Comparison of ENCODE assay signal across 17 cellular contexts in the genomic region with DNA sequence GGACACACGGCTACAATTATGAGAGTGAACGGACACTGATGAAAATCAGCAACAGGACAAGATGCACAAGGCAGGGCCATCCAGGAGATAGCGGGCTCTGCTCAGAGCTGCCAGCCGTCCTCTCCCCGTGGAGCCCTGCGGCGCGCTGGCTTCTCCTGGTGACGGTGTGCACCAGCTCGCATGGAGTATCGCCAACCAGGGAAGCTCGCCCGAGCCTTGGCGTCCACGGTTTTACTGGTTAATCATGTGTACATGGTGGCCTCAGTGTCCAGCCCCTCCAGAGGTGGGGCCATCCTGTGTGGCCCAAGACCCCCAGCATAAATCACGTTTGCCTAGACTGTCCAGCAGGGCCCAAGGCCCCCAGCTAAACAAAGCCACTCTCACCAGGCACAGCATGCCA. TPM values are rescaled to one million over a fixed set of nuclear protein-coding genes. Genes with fewer than 3 reads are reported as not detected.
DNase-seq lines count a peak whose midpoint lies in the region; ATAC-seq, FAIRE-seq and TF ChIP-seq lines count a peak whose summit lies in the region.
"Had no signal": no experiment of that assay in that cellular context is flagged by ENCODE, and none has a peak within 500 bp of the region (broad histone marks: within the 10 kb centered on the region; RNA-seq: fewer than 3 reads in every experiment).

No MANE protein-coding gene starts in this region.

- TF ChIP-seq EP300 in A549 (IDR thresholded peaks at IDR 0.05) = no peak

- CTCF ChIA-PET in A549 (lab: Yijun Ruan, JAX) = interaction anchor here (0.6 to 3.4 kb wide), 7 partner anchors 8 to 256 kb away, joined by 3 to 18 read pairs (median 5); no protein-coding TSS in a partner anchor

- TF ChIP-seq POLR2A in A549 (IDR thresholded peaks at IDR 0.05; ENCODE audit: low read length) = no peak

- no peak for TF ChIP-seq RAD21 in A549 (conservative IDR thresholded peaks at IDR 0.05 in 1 of 2, IDR thresholded peaks at IDR 0.05 in 1 of 2)

- H3K9me3 ChIP-seq in A549 = no peaks in the 10 kb centered on the region
- H3K9me3 ChIP-seq: SK-N-SH had no signal

- H3K27ac Mint-ChIP-seq in dendritic cell treated with granulocyte-macrophage colony-stimulating factor and Interleukin-4, amounts not matched to agents 40 ng/mL and 50 ng/mL, for 4 days = peak overlapping the region; percentile 86
- no peak overlapping the region for H3K27ac Mint-ChIP-seq in T-helper 2 cell treated with Interferon-gamma antibody and Interleukin-4, amounts not matched to agents 5 μg/mL and 100 μg/mL, for 36 hours
- H3K27ac Mint-ChIP-seq: CD8-positive, alpha-beta T cell had no signal

- 0 out of 6 replicates have a peak, but pooled peaks have one; percentile 12 to 14 for ATAC-seq in A549
- no peak for ATAC-seq in sciatic nerve
- ATAC-seq: CD8-positive, alpha-beta T cell; HCT116; PC-3 had no signal

- TF ChIP-seq CTCF in A549 (IDR thresholded peaks at IDR 0.05) = no peak

- no peaks in the 10 kb centered on the region for H3K9me3 Mint-ChIP-seq in dendritic cell treated with granulocyte-macrophage colony-stimulating factor and Interleukin-4, amounts not matched to agents 40 ng/mL and 50 ng/mL, for 4 days
- no peaks in the 10 kb centered on the region for H3K9me3 Mint-ChIP-seq in T-helper 2 cell treated with Interferon-gamma antibody and Interleukin-4, amounts not matched to agents 5 μg/mL and 100 μg/mL, for 36 hours
- H3K9me3 Mint-ChIP-seq: CD8-positive, alpha-beta T cell; IgD-negative memory B cell had no signal

- H3K4me3 Mint-ChIP-seq in dendritic cell treated with granulocyte-macrophage colony-stimulating factor and Interleukin-4, amounts not matched to agents 40 ng/mL and 50 ng/mL, for 4 days = no peak overlapping the region
- no peak overlapping the region for H3K4me3 Mint-ChIP-seq in T-helper 2 cell treated with Interferon-gamma antibody and Interleukin-4, amounts not matched to agents 5 μg/mL and 100 μg/mL, for 36 hours
- H3K4me3 Mint-ChIP-seq: CD8-positive, alpha-beta T cell; IgD-negative memory B cell had no signal

- DNase-seq in A549 (ENCODE audit: low read depth in 1 of 2, low spot score in 1 of 2) = no peak
- DNase-seq in DMS53 treated with DMSO at 0.1 percent for 48 hours (lab: John Stamatoyannopoulos, UW; ENCODE audit: unreplicated experiment) = peak; percentile 20
- DNase-seq in sciatic nerve (ENCODE audit: low spot score) = peak; percentile 55
- no peak for DNase-seq in T-helper 2 cell treated with Interferon-gamma antibody and Interleukin-4, amounts not matched to agents 5 μg/mL and 100 μg/mL, for 36 hours (ENCODE audit: low spot score)
- DNase-seq in EL = no peak
- no peak for DNase-seq in activated naive CD4-positive, alpha-beta T cell treated with anti-CD3 and anti-CD28 coated beads, Interleukin-2, amount 50 U/mL, for 16 hours
- DNase-seq: CD8-positive, alpha-beta T cell; MV-4-11; NCI-H1436; NCI-H2081 treated with DMSO at 0.1 percent for 48 hours; NCI-H345; NCI-H526 treated with DMSO at 0.1 percent for 48 hours; PC-3; SK-N-SH had no signal

- intact Hi-C loops in dendritic cell treated with granulocyte-macrophage colony-stimulating factor and Interleukin-4, amounts not matched to agents 40 ng/mL and 50 ng/mL, for 4 days (cut with micrococcal nuclease) = no loop called here
- intact Hi-C loops in sciatic nerve (cut with DNase I) = no loop called here

- peaks cover 33% of the 10 kb centered on the region for H3K4me1 Mint-ChIP-seq in dendritic cell treated with granulocyte-macrophage colony-stimulating factor and Interleukin-4, amounts not matched to agents 40 ng/mL and 50 ng/mL, for 4 days (ENCODE audit: low read depth)
- no peaks in the 10 kb centered on the region for H3K4me1 Mint-ChIP-seq in T-helper 2 cell treated with Interferon-gamma antibody and Interleukin-4, amounts not matched to agents 5 μg/mL and 100 μg/mL, for 36 hours (ENCODE audit: low read depth)
- H3K4me1 Mint-ChIP-seq: IgD-negative memory B cell had no signal

- peaks cover 19% of the 10 kb centered on the region for H3K27me3 Mint-ChIP-seq in dendritic cell treated with granulocyte-macrophage colony-stimulating factor and Interleukin-4, amounts not matched to agents 40 ng/mL and 50 ng/mL, for 4 days
- no peaks in the 10 kb centered on the region for H3K27me3 Mint-ChIP-seq in T-helper 2 cell treated with Interferon-gamma antibody and Interleukin-4, amounts not matched to agents 5 μg/mL and 100 μg/mL, for 36 hours (ENCODE audit: low read depth)

- 82% methylated on average over 16 of the region's 16 CpGs for WGBS in A549 (ENCODE audit: missing lambda C conversion rate)

- H3K36me3 Mint-ChIP-seq in dendritic cell treated with granulocyte-macrophage colony-stimulating factor and Interleukin-4, amounts not matched to agents 40 ng/mL and 50 ng/mL, for 4 days (ENCODE audit: low read depth) = peaks cover 7% of the 10 kb centered on the region
- H3K36me3 Mint-ChIP-seq in T-helper 2 cell treated with Interferon-gamma antibody and Interleukin-4, amounts not matched to agents 5 μg/mL and 100 μg/mL, for 36 hours (ENCODE audit: low read depth) = peaks cover 3% of the 10 kb centered on the region

- POLR2A ChIA-PET in A549 (lab: Yijun Ruan, JAX) = interaction anchor here (1.2 kb wide), 1 partner anchor 15 kb away, joined by 4 read pairs; no protein-coding TSS in a partner anchor

- H3K4me1 ChIP-seq in A549 = no peaks in the 10 kb centered on the region

- no peak overlapping the region for H3K27ac ChIP-seq in A549

- no peak for FAIRE-seq in A549 (lab: Jason Lieb, UNC)

- H3K4me3 ChIP-seq in A549 = no peak overlapping the region

- no peak overlapping the region for H3K4me2 ChIP-seq in A549
- H3K4me2 ChIP-seq: SK-N-SH had no signal

TF ChIP-seq in A549, 52 proteins besides CTCF, POLR2A, EP300 and RAD21:
- TF ChIP-seq TFCP2L1 (CRISPR knock-in tag; IDR thresholded peaks at IDR 0.05) (no peak), FOXS1 (CRISPR knock-in tag; IDR thresholded peaks at IDR 0.05) (no peak), ESRRA (IDR thresholded peaks at IDR 0.05; ENCODE audit: borderline replicate concordance, low read length) (no peak), KDM5A (IDR thresholded peaks at IDR 0.05) (no peak), MYC (IDR thresholded peaks at IDR 0.05; ENCODE audit: borderline replicate concordance, low read length) (no peak), NR3C1 (IDR thresholded peaks at IDR 0.05) (no peak), EHF (CRISPR knock-in tag; IDR thresholded peaks at IDR 0.05) (no peak), FOSB (CRISPR knock-in tag; IDR thresholded peaks at IDR 0.05) (no peak), JUNB (IDR thresholded peaks at IDR 0.05) (no peak), TP53 (CRISPR knock-in tag; IDR thresholded peaks at IDR 0.05) (no peak), CHD4 (IDR thresholded peaks at IDR 0.05; ENCODE audit: borderline replicate concordance) (no peak), JUN (IDR thresholded peaks at IDR 0.05) (no peak), ZNF302 (CRISPR knock-in tag; IDR thresholded peaks at IDR 0.05) (no peak)
- TF ChIP-seq, protein P1, sequence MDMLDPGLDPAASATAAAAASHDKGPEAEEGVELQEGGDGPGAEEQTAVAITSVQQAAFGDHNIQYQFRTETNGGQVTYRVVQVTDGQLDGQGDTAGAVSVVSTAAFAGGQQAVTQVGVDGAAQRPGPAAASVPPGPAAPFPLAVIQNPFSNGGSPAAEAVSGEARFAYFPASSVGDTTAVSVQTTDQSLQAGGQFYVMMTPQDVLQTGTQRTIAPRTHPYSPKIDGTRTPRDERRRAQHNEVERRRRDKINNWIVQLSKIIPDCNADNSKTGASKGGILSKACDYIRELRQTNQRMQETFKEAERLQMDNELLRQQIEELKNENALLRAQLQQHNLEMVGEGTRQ (IDR thresholded peaks at IDR 0.05) = no peak

RNA-seq across cellular contexts. Expression of a gene that starts 31.2 kb away (rescaled TPM):
- polyA plus RNA-seq in A549 (2011; rRNA removed) (187 and 379 TPM in 2 replicates), A549 (2017; fragmentation: RNase III; extraction: RNeasy Plus Mini Kit Qiagen cat#74134 plus additional on column Dnase treatment) (154 to 197 TPM (median 177 TPM) in 3 replicates)
- polyA plus RNA-seq in A549 (2012; cell fraction: cytosol; rRNA removed) = 156 and 163 TPM in 2 replicates
- 1,193 and 1,318 TPM in 2 replicates for polyA plus RNA-seq in A549 (2012; cell fraction: nucleus; rRNA removed)
- 837 and 1,039 TPM in 2 replicates for polyA minus RNA-seq in A549 (2011; rRNA and poly(A)+ RNA removed)
- total RNA-seq in sciatic nerve = 496 TPM

Comparison
In these comparisons a context has a peak if more than half of its experiments do, and no peak if none do; other contexts are left out.
1. DNase-seq: peak in DMS53 treated with DMSO at 0.1 percent for 48 hours (single experiment) and sciatic nerve (single experiment); none in A549 (0 of 2), T-helper 2 cell treated with Interferon-gamma antibody and Interleukin-4, amounts not matched to agents 5 μg/mL and 100 μg/mL, for 36 hours (single experiment), EL (single experiment) and activated naive CD4-positive, alpha-beta T cell treated with anti-CD3 and anti-CD28 coated beads, Interleukin-2, amount 50 U/mL, for 16 hours (single experiment).